8 cellular contexts compared by ENCODE assay signal in genomic region chr14:23567186-23568020, GRCh38. TPM values are rescaled to one million over a fixed set of nuclear protein-coding genes. Genes with fewer than 3 reads are reported as not detected.
DNase-seq lines count a peak whose midpoint lies in the region; ATAC-seq and TF ChIP-seq lines count a peak whose summit lies in the region.

TSS of gene AP1G2 (minus strand) at chr14:23567791. CDS start at chr14:23567314, 477 bp downstream.

- H3K4me1 ChIP-seq in DND-41 (ENCODE audit: insufficient read depth, low read length) (peaks cover 33% of the 10 kb centered on the region), stomach smooth muscle (ENCODE audit: control insufficient read depth, insufficient read depth, low read length) (peaks cover 15% of the 10 kb centered on the region)

- H3K4me3 ChIP-seq in DND-41 (ENCODE audit: low read depth in 1 of 2, low read length in 2 of 2) (peak within 1 kb of the TSS; percentile 85 to 99), fibroblast of pulmonary artery (replicated peaks; ENCODE audit: low read depth, low read length) (peak within 1 kb of the TSS; percentile 74), stomach smooth muscle (ENCODE audit: low read length in 2 of 2) (peak within 1 kb of the TSS; percentile 81 to 87)

- H3K4me1 Mint-ChIP-seq in activated T-helper 17 cell treated with anti-CD3 and anti-CD28 coated beads, Interleukin-2, amount 50 U/mL, for 72 hours = peaks cover 25% of the 10 kb centered on the region
- peaks cover 49% of the 10 kb centered on the region for H3K4me1 Mint-ChIP-seq in nephron progenitor cell

- H3K36me3 Mint-ChIP-seq in activated T-helper 17 cell treated with anti-CD3 and anti-CD28 coated beads, Interleukin-2, amount 50 U/mL, for 72 hours (ENCODE audit: low read depth) = peaks cover 53% of the 10 kb centered on the region
- H3K36me3 Mint-ChIP-seq in nephron progenitor cell (ENCODE audit: low read depth) = peaks cover 11% of the 10 kb centered on the region

- peak within 1 kb of the TSS; percentile 99 for H2AFZ ChIP-seq in DND-41 (ENCODE audit: low read depth, low read length)

- peak within 1 kb of the TSS; percentile 78 for H3K9ac ChIP-seq in DND-41 (ENCODE audit: low read depth, low read length)
- H3K9ac ChIP-seq in stomach smooth muscle (ENCODE audit: low read length in 2 of 2) = peak within 1 kb of the TSS; percentile 73 to 80

- H3K27me3 ChIP-seq in DND-41 (ENCODE audit: insufficient read depth, low read length, poor library complexity) = peaks cover 5% of the 10 kb centered on the region
- peaks cover 6 to 7% of the 10 kb centered on the region in 2 donors for H3K27me3 ChIP-seq in stomach smooth muscle (ENCODE audit: control insufficient read depth in 1 of 2, insufficient read depth in 2 of 2, low read length in 2 of 2)

- POLR2A ChIA-PET in RWPE1 (lab: Yijun Ruan, JAX; ENCODE audit: low non-redundant PET) = interaction anchor here (1.2 kb wide), 1 partner anchor 11 kb away, joined by 3 read pairs; no protein-coding TSS in a partner anchor

- TF ChIP-seq CTCF in DND-41 (IDR thresholded peaks at IDR 0.05; ENCODE audit: borderline replicate concordance, extremely low read depth, low read length, poor library complexity, severe bottlenecking) = peak; percentile 17
- TF ChIP-seq CTCF in RWPE1 (conservative IDR thresholded peaks at IDR 0.05; ENCODE audit: low read depth) = no peak
- no peak for TF ChIP-seq CTCF in fibroblast of pulmonary artery (IDR thresholded peaks at IDR 0.05; ENCODE audit: low read length, missing control alignments)
- no peak for TF ChIP-seq CTCF in nephron progenitor cell (IDR thresholded peaks at IDR 0.05)

- H3K9me3 Mint-ChIP-seq in activated T-helper 17 cell treated with anti-CD3 and anti-CD28 coated beads, Interleukin-2, amount 50 U/mL, for 72 hours = no peaks in the 10 kb centered on the region
- no peaks in the 10 kb centered on the region for H3K9me3 Mint-ChIP-seq in nephron progenitor cell

- peaks cover under 1% of the 10 kb centered on the region; the same call in 1 of the 2 replicates for H4K20me1 ChIP-seq in DND-41 (ENCODE audit: insufficient read depth, low read length)

- H3K27me3 Mint-ChIP-seq in activated T-helper 17 cell treated with anti-CD3 and anti-CD28 coated beads, Interleukin-2, amount 50 U/mL, for 72 hours = peaks cover 5% of the 10 kb centered on the region
- no peaks in the 10 kb centered on the region for H3K27me3 Mint-ChIP-seq in nephron progenitor cell (ENCODE audit: low read depth, poor library complexity)

- peak; percentile 91 for ATAC-seq in DND-41 (ENCODE audit: insufficient read depth, low read depth)
- ATAC-seq in GM21786 (IDR thresholded peaks at IDR 0.05; ENCODE audit: unreplicated experiment) = peak; percentile 94
- peak; percentile 99 for ATAC-seq in activated T-helper 17 cell treated with anti-CD3 and anti-CD28 coated beads, Interleukin-2, amount 50 U/mL, for 72 hours (replicated peaks)

- peak within 1 kb of the TSS; percentile 97 for H3K4me2 ChIP-seq in DND-41 (ENCODE audit: insufficient read depth, low read length)

- DNase-seq in DND-41 = peak; percentile 90
- DNase-seq in Kasumi-1 (lab: John Stamatoyannopoulos, UW) = peak; percentile 86 to 88
- DNase-seq in RWPE1 (ENCODE audit: low spot score) = peak; percentile 92
- DNase-seq in fibroblast of pulmonary artery (ENCODE audit: low read depth) = peak; percentile 74
- DNase-seq in nephron progenitor cell = peak; percentile 86

- H3K36me3 ChIP-seq in DND-41 (ENCODE audit: insufficient read depth, low read length) (peaks cover 44% of the 10 kb centered on the region), stomach smooth muscle (ENCODE audit: control insufficient read depth in 2 of 2, insufficient read depth in 2 of 2, low read length in 2 of 2) (no peaks in the 10 kb centered on the region)

- no peaks in the 10 kb centered on the region for H3K9me3 ChIP-seq in DND-41 (ENCODE audit: insufficient read depth, low read length, severe bottlenecking)
- H3K9me3 ChIP-seq in stomach smooth muscle (ENCODE audit: control insufficient read depth in 2 of 2, low read length in 2 of 2) = no peaks in the 10 kb centered on the region

- peak within 1 kb of the TSS; percentile 98 for H3K27ac Mint-ChIP-seq in activated T-helper 17 cell treated with anti-CD3 and anti-CD28 coated beads, Interleukin-2, amount 50 U/mL, for 72 hours
- H3K27ac Mint-ChIP-seq in nephron progenitor cell = peak within 1 kb of the TSS; percentile 91

- peaks cover 13% of the 10 kb centered on the region for H3K79me2 ChIP-seq in DND-41 (ENCODE audit: insufficient read depth, low read length)

- peak within 1 kb of the TSS; percentile 98 for H3K4me3 Mint-ChIP-seq in activated T-helper 17 cell treated with anti-CD3 and anti-CD28 coated beads, Interleukin-2, amount 50 U/mL, for 72 hours
- peak within 1 kb of the TSS; percentile 98 for H3K4me3 Mint-ChIP-seq in nephron progenitor cell

- H3K27ac ChIP-seq in DND-41 (ENCODE audit: low read length) (peak within 1 kb of the TSS; percentile 90), RWPE1 (peak within 1 kb of the TSS; percentile 80), stomach smooth muscle (ENCODE audit: low read length) (peak within 1 kb of the TSS; percentile 49)

- CTCF ChIA-PET in RWPE1 (lab: Yijun Ruan, JAX) = interaction anchor here (0.6 to 0.9 kb wide), 5 partner anchors 9 to 843 kb away, joined by 3 to 7 read pairs (median 3); no protein-coding TSS in a partner anchor

RNA-seq across cellular contexts. Expression of gene AP1G2, which starts in this region (rescaled TPM):
- total RNA-seq in activated T-helper 17 cell treated with anti-CD3 and anti-CD28 coated beads, Interleukin-2, amount 50 U/mL, for 72 hours = 100 to 1,000 TPM; 199 to 312 TPM

Comparison
In these comparisons a context has a peak if more than half of its experiments do, and no peak if none do; other contexts are left out.
1. Peak in every context shown above with its lines: DNase-seq, ATAC-seq, H3K4me3 ChIP-seq and H3K27ac ChIP-seq.